In the genomic region with DNA sequence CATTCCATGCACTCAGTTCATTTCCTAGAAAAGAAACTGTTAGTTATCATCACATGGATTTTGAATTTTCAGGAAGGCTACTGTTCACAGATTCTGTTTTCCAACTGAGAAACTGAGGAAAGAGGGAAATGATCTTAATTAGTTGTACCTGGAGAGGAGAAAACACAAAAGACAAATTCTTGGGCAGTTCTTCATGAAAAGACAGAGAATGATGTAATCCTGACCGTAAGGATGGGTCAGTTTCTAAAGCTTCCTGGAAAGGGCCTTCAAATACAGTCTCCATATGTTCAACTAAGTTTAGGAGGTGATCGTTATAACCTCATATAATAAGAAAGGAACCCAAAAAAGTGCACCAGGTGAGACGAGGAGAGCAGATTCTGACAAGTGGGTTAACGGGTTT, we compare ENCODE assay signal across 2 cellular contexts.
TF ChIP-seq lines count a peak whose summit lies in the region.

No MANE protein-coding gene starts in this region.

TF ChIP-seq in K562, 482 proteins besides CTCF, POLR2A, EP300 and RAD21:
- TF ChIP-seq, protein P1, sequence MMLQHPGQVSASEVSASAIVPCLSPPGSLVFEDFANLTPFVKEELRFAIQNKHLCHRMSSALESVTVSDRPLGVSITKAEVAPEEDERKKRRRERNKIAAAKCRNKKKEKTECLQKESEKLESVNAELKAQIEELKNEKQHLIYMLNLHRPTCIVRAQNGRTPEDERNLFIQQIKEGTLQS (IDR thresholded peaks at IDR 0.05): peak; percentile 68
- TF ChIP-seq, protein P1 (CRISPR knock-in tag; conservative IDR thresholded peaks at IDR 0.05): no peak
- TF ChIP-seq BACH1 (tag; IDR thresholded peaks at IDR 0.05) (no peak), SMAD1 (IDR thresholded peaks at IDR 0.05; ENCODE audit: low read depth, low read length, partially characterized antibody) (no peak), SMAD3 (CRISPR knock-in tag; conservative IDR thresholded peaks at IDR 0.05) (no peak), L3MBTL2 (IDR thresholded peaks at IDR 0.05) (peak; percentile 22; the same call in 1 of the 2 replicates), CEBPG (CRISPR knock-in tag; IDR thresholded peaks at IDR 0.05) (no peak), CEBPG (tag; conservative IDR thresholded peaks at IDR 0.05 in 1 of 2, IDR thresholded peaks at IDR 0.05 in 1 of 2) (peak in 1 of 2 experiments; percentile 55; a peak in 1 of 4 replicates), ILF3 (IDR thresholded peaks at IDR 0.05; ENCODE audit: borderline replicate concordance) (no peak), ZNF696 (CRISPR knock-in tag; conservative IDR thresholded peaks at IDR 0.05) (no peak)
- TF ChIP-seq, protein P2, sequence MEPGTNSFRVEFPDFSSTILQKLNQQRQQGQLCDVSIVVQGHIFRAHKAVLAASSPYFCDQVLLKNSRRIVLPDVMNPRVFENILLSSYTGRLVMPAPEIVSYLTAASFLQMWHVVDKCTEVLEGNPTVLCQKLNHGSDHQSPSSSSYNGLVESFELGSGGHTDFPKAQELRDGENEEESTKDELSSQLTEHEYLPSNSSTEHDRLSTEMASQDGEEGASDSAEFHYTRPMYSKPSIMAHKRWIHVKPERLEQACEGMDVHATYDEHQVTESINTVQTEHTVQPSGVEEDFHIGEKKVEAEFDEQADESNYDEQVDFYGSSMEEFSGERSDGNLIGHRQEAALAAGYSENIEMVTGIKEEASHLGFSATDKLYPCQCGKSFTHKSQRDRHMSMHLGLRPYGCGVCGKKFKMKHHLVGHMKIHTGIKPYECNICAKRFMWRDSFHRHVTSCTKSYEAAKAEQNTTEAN (CRISPR knock-in tag; IDR thresholded peaks at IDR 0.05): no peak
- TF ChIP-seq, protein P3, sequence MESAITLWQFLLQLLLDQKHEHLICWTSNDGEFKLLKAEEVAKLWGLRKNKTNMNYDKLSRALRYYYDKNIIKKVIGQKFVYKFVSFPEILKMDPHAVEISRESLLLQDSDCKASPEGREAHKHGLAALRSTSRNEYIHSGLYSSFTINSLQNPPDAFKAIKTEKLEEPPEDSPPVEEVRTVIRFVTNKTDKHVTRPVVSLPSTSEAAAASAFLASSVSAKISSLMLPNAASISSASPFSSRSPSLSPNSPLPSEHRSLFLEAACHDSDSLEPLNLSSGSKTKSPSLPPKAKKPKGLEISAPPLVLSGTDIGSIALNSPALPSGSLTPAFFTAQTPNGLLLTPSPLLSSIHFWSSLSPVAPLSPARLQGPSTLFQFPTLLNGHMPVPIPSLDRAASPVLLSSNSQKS (CRISPR knock-in tag; IDR thresholded peaks at IDR 0.05): no peak

TF ChIP-seq in endothelial cell of umbilical vein, 7 proteins besides CTCF, POLR2A, EP300 and RAD21:
- TF ChIP-seq, protein P4, sequence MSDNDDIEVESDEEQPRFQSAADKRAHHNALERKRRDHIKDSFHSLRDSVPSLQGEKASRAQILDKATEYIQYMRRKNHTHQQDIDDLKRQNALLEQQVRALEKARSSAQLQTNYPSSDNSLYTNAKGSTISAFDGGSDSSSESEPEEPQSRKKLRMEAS (IDR thresholded peaks at IDR 0.05; ENCODE audit: insufficient read depth, insufficient read length): no peak
- no peak for TF ChIP-seq GATA2 (IDR thresholded peaks at IDR 0.05; ENCODE audit: insufficient read depth, insufficient read length, low read depth, low read length)
- no peak for TF ChIP-seq MYC (IDR thresholded peaks at IDR 0.05; ENCODE audit: low read depth, low read length)
- no peak for TF ChIP-seq POLR2AphosphoS5 (IDR thresholded peaks at IDR 0.05; ENCODE audit: insufficient read depth, low read depth, low read length)
- TF ChIP-seq FOS (IDR thresholded peaks at IDR 0.05; ENCODE audit: borderline replicate concordance, insufficient read depth, low read length): no peak
- no peak for TF ChIP-seq EZH2 (IDR thresholded peaks at IDR 0.05; ENCODE audit: borderline replicate concordance, low read depth, low read length, severe bottlenecking)
- TF ChIP-seq JUN (IDR thresholded peaks at IDR 0.05; ENCODE audit: borderline replicate concordance, insufficient read depth, insufficient read length, low read depth): no peak
